Comparison of ENCODE assay signal across 8 cellular contexts in the genomic region with DNA sequence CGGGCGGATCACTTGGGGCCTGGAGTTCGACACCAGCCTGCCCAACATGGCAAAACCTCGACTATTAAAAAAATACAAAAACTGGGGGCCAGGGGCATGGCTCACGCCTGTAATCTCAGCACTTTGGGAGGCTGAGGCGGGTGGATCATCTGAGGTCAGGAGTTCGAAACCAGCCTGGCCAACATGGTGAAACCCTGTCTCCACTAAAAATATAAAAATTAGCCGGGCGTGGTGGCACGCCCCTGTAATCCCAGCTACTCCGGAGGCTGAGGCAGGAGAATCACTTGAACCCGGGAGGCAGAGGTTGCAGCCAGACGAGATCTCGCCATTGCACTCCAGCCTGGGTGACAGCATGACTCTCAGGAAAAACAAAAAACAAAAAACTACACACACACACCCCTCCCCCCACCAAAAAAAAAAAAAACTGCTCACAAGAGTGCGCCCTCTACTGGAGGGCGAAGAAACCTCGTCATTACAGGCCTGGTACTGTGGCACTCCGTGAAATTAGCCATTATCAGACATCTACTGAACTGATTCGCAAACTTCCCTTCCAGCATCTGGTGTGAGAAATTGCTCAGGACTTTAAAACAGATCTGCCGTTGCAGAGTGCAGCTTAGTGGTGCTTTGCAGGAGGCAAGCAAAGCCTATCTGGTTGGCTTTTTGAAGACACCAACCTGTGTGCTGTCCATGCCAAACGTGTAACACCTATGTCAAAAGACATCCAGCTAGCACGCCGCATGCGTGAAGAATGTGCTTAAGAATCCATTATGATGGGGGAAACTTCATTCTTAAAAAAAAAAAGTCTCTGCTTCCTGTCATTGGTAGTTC. TPM values are rescaled to one million over a fixed set of nuclear protein-coding genes. Genes with fewer than 3 reads are reported as not detected.
DNase-seq lines count a peak whose midpoint lies in the region; ATAC-seq and TF ChIP-seq lines count a peak whose summit lies in the region.

No MANE protein-coding gene starts in this region.

- H3K4me3 ChIP-seq in prostate gland = no peak overlapping the region

- TF ChIP-seq CTCF in LNCAP (IDR thresholded peaks at IDR 0.05) (peak; percentile 90), prostate gland (IDR thresholded peaks at IDR 0.05) (peak; percentile 47 to 79 (median 70))

- intact Hi-C loops in prostate gland (cut with DNase I) = no loop called here

- ATAC-seq in HG03460 (IDR thresholded peaks at IDR 0.05; ENCODE audit: unreplicated experiment) (no peak), HG02884 (IDR thresholded peaks at IDR 0.05; ENCODE audit: unreplicated experiment) (no peak)

- no peaks in the 10 kb centered on the region for H3K27me3 ChIP-seq in prostate gland (replicated peaks; ENCODE audit: insufficient read depth)

- no peaks in the 10 kb centered on the region for H3K4me1 ChIP-seq in prostate gland (replicated peaks)

- 35% methylated on average over 24 of the region's 24 CpGs for WGBS in prostate gland

- no peaks in the 10 kb centered on the region for H3K9me3 ChIP-seq in prostate gland

- no peaks in the 10 kb centered on the region for H3K36me3 ChIP-seq in prostate gland

- H3K27ac ChIP-seq in prostate gland = no peak overlapping the region

- no peak for TF ChIP-seq POLR2A in prostate gland (IDR thresholded peaks at IDR 0.05)

- peak; percentile 29 for DNase-seq in GDM1 (lab: John Stamatoyannopoulos, UW)
- peak; percentile 70 for DNase-seq in SK-N-DZ (ENCODE audit: low spot score)
- DNase-seq in activated naive CD4-positive, alpha-beta T cell treated with anti-CD3 and anti-CD28 coated beads, Interleukin-2, amount 50 U/mL, for 16 hours = peak; percentile 60
- DNase-seq in glomerular visceral epithelial cell (ENCODE audit: extremely low spot score) = peak; percentile 58
- no peak for DNase-seq in prostate gland (ENCODE audit: low spot score)

RNA-seq across cellular contexts. Expression of gene PPP1R3E, which starts 7.7 kb away (rescaled TPM):
- 6.0 and 9.3 TPM in 2 replicates for polyA plus RNA-seq in SK-N-DZ (2014; cell fraction: cytosol; rRNA removed)
- polyA plus RNA-seq in SK-N-DZ (2014; cell fraction: nucleus; rRNA removed) = 17.1 and 21.5 TPM in 2 replicates
- 10 to 100 TPM in 1 of 2 donors, 1 to 10 TPM in 1; 4.9 to 20.2 TPM for total RNA-seq in prostate gland

RNA-seq across cellular contexts. Expression of gene HOMEZ, which starts 9.0 kb away (rescaled TPM):
- 6.4 and 8.3 TPM in 2 replicates for polyA plus RNA-seq in SK-N-DZ (2014; cell fraction: cytosol; rRNA removed)
- 4.6 and 10.0 TPM in 2 replicates for polyA plus RNA-seq in SK-N-DZ (2014; cell fraction: nucleus; rRNA removed)
- 10 to 100 TPM; 15.3 to 22.0 TPM for total RNA-seq in prostate gland

RNA-seq across cellular contexts. Expression of gene BCL2L2, which starts 11.7 kb away (rescaled TPM):
- polyA plus RNA-seq in SK-N-DZ (2014; cell fraction: cytosol; rRNA removed) = 20.5 and 23.3 TPM in 2 replicates
- 23.9 and 48.5 TPM in 2 replicates for polyA plus RNA-seq in SK-N-DZ (2014; cell fraction: nucleus; rRNA removed)
- total RNA-seq in prostate gland = 10 to 100 TPM; 45.4 to 87.3 TPM

RNA-seq across cellular contexts. Expression of gene PABPN1, which starts 26.3 kb away (rescaled TPM):
- polyA plus RNA-seq in SK-N-DZ (2014; cell fraction: cytosol; rRNA removed) = 142 and 147 TPM in 2 replicates
- 567 and 701 TPM in 2 replicates for polyA plus RNA-seq in SK-N-DZ (2014; cell fraction: nucleus; rRNA removed)
- total RNA-seq in prostate gland = 100 to 1,000 TPM in 1 of 2 donors, 10 to 100 TPM in 1; 62.7 to 113 TPM

RNA-seq across cellular contexts. Expression of gene RNF212B, which starts 57.2 kb away (rescaled TPM):
- not detected in 2 replicates for polyA plus RNA-seq in SK-N-DZ (2014; cell fraction: cytosol; rRNA removed)
- not detected in 2 replicates for polyA plus RNA-seq in SK-N-DZ (2014; cell fraction: nucleus; rRNA removed)
- 10 to 100 TPM in 1 of 2 donors, not detected in 1; 21.1 TPM for total RNA-seq in prostate gland
